ENCODE assay signal across 22 cellular contexts in the genomic region with DNA sequence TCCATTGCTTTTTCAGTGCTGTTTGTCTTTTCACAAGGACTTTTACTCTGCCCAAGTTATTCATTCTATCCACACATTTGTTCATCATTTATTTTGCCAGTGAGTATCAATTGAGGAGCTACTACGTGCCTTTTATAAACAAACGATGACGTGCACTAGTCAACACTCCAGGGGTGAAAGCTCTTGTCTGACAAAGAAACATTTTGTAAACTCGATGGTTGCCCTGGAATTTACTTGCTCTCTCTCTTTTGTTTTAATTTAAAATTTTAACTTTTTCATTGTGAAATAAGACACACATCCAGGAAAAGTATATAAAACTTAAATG. TPM values are rescaled to one million over a fixed set of nuclear protein-coding genes. Genes with fewer than 3 reads are reported as not detected.
A peak's percentile ranks its signal among the peaks of the same experiment; 100 is the strongest.
DNase-seq lines count a peak whose midpoint lies in the region; ATAC-seq and TF ChIP-seq lines count a peak whose summit lies in the region.
"Had no signal": no experiment of that assay in that cellular context is flagged by ENCODE, and none has a peak within 500 bp of the region (broad histone marks: within the 10 kb centered on the region; RNA-seq: fewer than 3 reads in every experiment).

No MANE protein-coding gene starts in this region.

- TF ChIP-seq CTCF in HEK293 (tag by site-specific recombination; IDR thresholded peaks at IDR 0.05), result no peak

- POLR2A ChIA-PET in HEK293 (lab: Yijun Ruan, JAX), result interaction anchor here (1.2 to 1.7 kb wide), 2 partner anchors 8 to 29 kb away, joined by 3 to 5 read pairs; a partner anchor contains a TSS

- no peaks in the 10 kb centered on the region for H3K9me3 ChIP-seq in HEK293 (ENCODE audit: control insufficient read depth, insufficient read depth, low read depth, low read length)
- H3K9me3 ChIP-seq in SJCRH30 (replicated peaks), result no peaks in the 10 kb centered on the region
- no peaks in the 10 kb centered on the region for H3K9me3 ChIP-seq in iPS-20b (ENCODE audit: insufficient read depth, low read depth, low read length)
- H3K9me3 ChIP-seq in skeletal muscle tissue (ENCODE audit: control insufficient read depth in 3 of 3, low read length in 3 of 3), result no peaks in the 10 kb centered on the region
- H3K9me3 ChIP-seq: HAP-1, prostate gland, vagina had no signal

- DNase-seq in SJCRH30 (no peak), hippocampal formation (lab: John Stamatoyannopoulos, UW) (no peak)
- DNase-seq: activated CD4-positive, alpha-beta T cell treated with anti-CD3 and anti-CD28 coated beads for 1 hour; activated CD8-positive, alpha-beta memory T cell treated with anti-CD3 and anti-CD28 coated beads for 24 hours; activated gamma-delta T cell treated with Interleukin-2 at 50 U/mL for 16 hours; activated T-cell treated with anti-CD3 and anti-CD28 coated beads, Interleukin-2, amount 50 U/mL, for 24 hours; brain microvascular endothelial cell; effector memory CD8-positive, alpha-beta T cell; foreskin melanocyte; PC-3; SIG-M5; substantia nigra had no signal

- peaks cover 16% of the 10 kb centered on the region for H3K4me1 ChIP-seq in HEK293 (ENCODE audit: control insufficient read depth, insufficient read depth, low read length)
- H3K4me1 ChIP-seq in SJCRH30, result peaks cover 49% of the 10 kb centered on the region
- H3K4me1 ChIP-seq in iPS-20b (ENCODE audit: insufficient read depth, low read length), result peaks cover 31% of the 10 kb centered on the region
- peaks cover 31 to 43% (median 35%) of the 10 kb centered on the region in 3 donors for H3K4me1 ChIP-seq in skeletal muscle tissue (ENCODE audit: control insufficient read depth in 3 of 3, insufficient read depth in 3 of 3, low read length in 3 of 3)
- H3K4me1 ChIP-seq: HAP-1 had no signal

- H3K36me3 ChIP-seq in HEK293 (ENCODE audit: control insufficient read depth in 2 of 2, insufficient read depth in 1 of 2, low read length in 2 of 2), result no peaks in the 10 kb centered on the region
- H3K36me3 ChIP-seq in SJCRH30, result no peaks in the 10 kb centered on the region
- no peaks in the 10 kb centered on the region for H3K36me3 ChIP-seq in iPS-20b (ENCODE audit: insufficient read depth, low read depth, low read length)
- H3K36me3 ChIP-seq in skeletal muscle tissue (ENCODE audit: control insufficient read depth in 3 of 3, insufficient read depth in 3 of 3, low read length in 3 of 3), result no peaks in the 10 kb centered on the region
- H3K36me3 ChIP-seq: brain microvascular endothelial cell, HAP-1, prostate gland, vagina had no signal

- no peak overlapping the region for H3K27ac ChIP-seq in HEK293 (ENCODE audit: extremely low read depth, low read depth, low read length)
- H3K27ac ChIP-seq in SJCRH30, result peak overlapping the region; percentile 60
- H3K27ac ChIP-seq in iPS-20b (ENCODE audit: low read length), result no peak overlapping the region
- peak overlapping the region; percentile 30 for H3K27ac ChIP-seq in skeletal muscle tissue (ENCODE audit: low read depth, low read length)
- H3K27ac ChIP-seq: brain microvascular endothelial cell, prostate gland, vagina had no signal

- H3K9ac ChIP-seq in iPS-20b (ENCODE audit: low read depth, low read length) (peak overlapping the region; percentile 7; the same call in 1 of the 2 replicates), skeletal muscle tissue (ENCODE audit: low read depth in 1 of 3, low read length in 3 of 3) (no peak overlapping the region)

- no peak overlapping the region for H3K4me3 ChIP-seq in HEK293 (ENCODE audit: low read depth, low read length)
- no peak overlapping the region for H3K4me3 ChIP-seq in SJCRH30
- H3K4me3 ChIP-seq in iPS-20b (ENCODE audit: low read length), result 0 out of 2 replicates have a peak overlapping the region, but pooled peaks have one; percentile 0
- no peak overlapping the region for H3K4me3 ChIP-seq in skeletal muscle tissue (ENCODE audit: low read length in 3 of 3)
- H3K4me3 ChIP-seq: HAP-1, prostate gland, skin epidermis, vagina had no signal

- no peak for ATAC-seq in HG02623 (IDR thresholded peaks at IDR 0.05; ENCODE audit: unreplicated experiment)
- no peak for ATAC-seq in HG03571 (IDR thresholded peaks at IDR 0.05; ENCODE audit: unreplicated experiment)
- ATAC-seq: effector memory CD8-positive, alpha-beta T cell; PC-3 had no signal

- H3K27me3 ChIP-seq in SJCRH30 (no peaks in the 10 kb centered on the region), iPS-20b (ENCODE audit: insufficient read depth, low read length) (no peaks in the 10 kb centered on the region), skeletal muscle tissue (ENCODE audit: control insufficient read depth in 3 of 3, insufficient read depth in 3 of 3, low read length in 3 of 3) (no peaks in the 10 kb centered on the region)
- H3K27me3 ChIP-seq: brain microvascular endothelial cell, vagina had no signal

- CTCF ChIA-PET in HEK293 (lab: Yijun Ruan, JAX), result interaction anchor here (0.6 to 3.0 kb wide), 6 partner anchors 8 to 706 kb away, joined by 3 to 10 read pairs (median 4); a partner anchor contains a TSS

TF ChIP-seq in HEK293, 187 proteins besides CTCF, POLR2A, EP300 and RAD21:
- TF ChIP-seq ZNF768 (tag by site-specific recombination; IDR thresholded peaks at IDR 0.05) (no peak), ZNF521 (tag by site-specific recombination; IDR thresholded peaks at IDR 0.05) (no peak), ZNF664 (tag by site-specific recombination; IDR thresholded peaks at IDR 0.05) (peak; percentile 81), ZSCAN23 (tag by site-specific recombination; IDR thresholded peaks at IDR 0.05) (no peak), ZNF48 (tag by site-specific recombination; IDR thresholded peaks at IDR 0.05) (no peak)

RNA-seq across cellular contexts. Expression of a gene that starts 8.3 kb away (rescaled TPM):
- 51.6 and 54.7 TPM in 2 replicates for total RNA-seq in SJCRH30 (2014; rRNA removed; shearing (Covaris generic))
- total RNA-seq in skeletal muscle tissue, result 44.4 TPM

RNA-seq across cellular contexts. Expression of a gene that starts 51.1 kb away (rescaled TPM):
- not detected in 2 replicates for total RNA-seq in SJCRH30 (2014; rRNA removed; shearing (Covaris generic))
- total RNA-seq in skeletal muscle tissue, result 0.52 TPM
- total RNA-seq: esophagus mucosa, PC-3 had no signal

Comparison
In these comparisons a context has a peak if more than half of its experiments do, and no peak if none do; other contexts are left out.
1. H3K27ac ChIP-seq: peak in SJCRH30 (single experiment) and skeletal muscle tissue (single experiment); none in HEK293 (single experiment) and iPS-20b (single experiment).